ENCODE assay signal across 8 cellular contexts in genomic region chr2:11745613-11746375, GRCh38. TPM values are rescaled to one million over a fixed set of nuclear protein-coding genes. Genes with fewer than 3 reads are reported as not detected.
DNase-seq lines count a peak whose midpoint lies in the region; ATAC-seq, FAIRE-seq and TF ChIP-seq lines count a peak whose summit lies in the region.

No MANE protein-coding gene starts in this region.

- H2AK5ac ChIP-seq in IMR-90 (ENCODE audit: low read depth, low read length), result peak overlapping the region; percentile 84

- peak overlapping the region; percentile 83 for H3K14ac ChIP-seq in IMR-90 (replicated peaks; ENCODE audit: low read depth, low read length)

- H3K23ac ChIP-seq in IMR-90 (ENCODE audit: low read depth, low read length), result peak overlapping the region; percentile 77; the same call in 1 of the 2 replicates

- in situ Hi-C loops in IMR-90 (cut with MboI; ENCODE audit: low sequenced_read_pairs) (no loop called here), brain microvascular endothelial cell (cut with HindIII; ENCODE audit: low pct_ligation_motif_present, low sequenced_read_pairs) (no loop called here)

- peak overlapping the region; percentile 85 for H2BK20ac ChIP-seq in IMR-90 (ENCODE audit: low read depth, low read length)

- peak overlapping the region; percentile 96; the same call in 2 of the 3 replicates for H2BK15ac ChIP-seq in IMR-90 (ENCODE audit: low read depth, low read length)

- ATAC-seq in A549, result no peak
- ATAC-seq in IMR-90 (ENCODE audit: low read depth), result no peak
- ATAC-seq in mucosa of descending colon, result no peak
- no peak for ATAC-seq in aorta (ENCODE audit: low FRiP score)

- DNase-seq in A549 (ENCODE audit: low read depth in 1 of 2, low spot score in 1 of 2) (no peak), IMR-90 (no peak), brain microvascular endothelial cell (no peak), mucosa of descending colon (peak in 2 of 3 donors; percentile 53 to 73), iPS-NIHi11 (ENCODE audit: low spot score) (no peak), aorta (no peak), occipital lobe (lab: John Stamatoyannopoulos, UW) (no peak), HuH-7.5 (ENCODE audit: low spot score) (no peak)

- no peak overlapping the region for H3K56ac ChIP-seq in IMR-90 (ENCODE audit: extremely low read depth, insufficient read depth, low read length)

- peak overlapping the region; percentile 92 for H3K18ac ChIP-seq in IMR-90 (ENCODE audit: low read depth, low read length)

- H4K91ac ChIP-seq in IMR-90 (ENCODE audit: insufficient read depth, low read depth, low read length), result peak overlapping the region; percentile 91

- peak overlapping the region; percentile 93 for H3K4ac ChIP-seq in IMR-90 (ENCODE audit: low read depth, low read length)

- FAIRE-seq in A549 (lab: Jason Lieb, UNC), result no peak

- intact Hi-C loops in IMR-90 (cut with micrococcal nuclease) (loop anchor here (2.0 to 5.0 kb wide), 3 partner anchors 29 to 823 kb away; no protein-coding TSS in a partner anchor), mucosa of descending colon (cut with DNase I, micrococcal nuclease) (no loop called here), aorta (cut with DNase I) (loop anchor here (2.0 to 5.0 kb wide), 3 partner anchors 33 to 53 kb away; no protein-coding TSS in a partner anchor)

- CTCF ChIA-PET in A549 (lab: Yijun Ruan, JAX) (interaction anchor here (1.1 to 13.3 kb wide), 10 partner anchors 8 to 161 kb away, joined by 3 to 83 read pairs (median 20); no protein-coding TSS in a partner anchor), IMR-90 (lab: Yijun Ruan, JAX) (interaction anchor here (0.6 to 1.7 kb wide), 2 partner anchors 13 to 133 kb away, joined by 3 read pairs; no protein-coding TSS in a partner anchor)

- BruUV-seq in IMR-90 (replicated peaks; lab: Mats Ljungman, UMichigan), result no TSS peak

- H2BK120ac ChIP-seq in IMR-90 (ENCODE audit: low read depth, low read length), result peak overlapping the region; percentile 96

- H2AK9ac ChIP-seq in IMR-90 (replicated peaks; ENCODE audit: low read depth, low read length, poor library complexity), result peak overlapping the region; percentile 80

- TF ChIP-seq POLR2A in A549 (IDR thresholded peaks at IDR 0.05; ENCODE audit: low read length) (no peak), IMR-90 (IDR thresholded peaks at IDR 0.05; ENCODE audit: low read depth, low read length) (no peak)

- H3K27me3 ChIP-seq in IMR-90 (ENCODE audit: control insufficient read depth, insufficient read depth, low read length) (no peaks in the 10 kb centered on the region), brain microvascular endothelial cell (replicated peaks) (no peaks in the 10 kb centered on the region), aorta (ENCODE audit: control insufficient read depth in 1 of 2, insufficient read depth in 2 of 2, low read length in 1 of 2) (no peaks in the 10 kb centered on the region)

- H3K36me3 ChIP-seq in IMR-90 (ENCODE audit: control insufficient read depth, insufficient read depth, low read length), result no peaks in the 10 kb centered on the region
- H3K36me3 ChIP-seq in brain microvascular endothelial cell (replicated peaks), result no peaks in the 10 kb centered on the region
- no peaks in the 10 kb centered on the region for H3K36me3 ChIP-seq in mucosa of descending colon (ENCODE audit: low read depth)
- H3K36me3 ChIP-seq in aorta (ENCODE audit: control insufficient read depth in 1 of 2, insufficient read depth in 2 of 2, low read length in 1 of 2), result no peaks in the 10 kb centered on the region

- peak overlapping the region; percentile 49; the same call in 1 of the 2 replicates for H3K9ac ChIP-seq in IMR-90 (ENCODE audit: low read depth, low read length)

- H2AFZ ChIP-seq in IMR-90 (replicated peaks; ENCODE audit: low read length, poor library complexity), result peak overlapping the region; percentile 93

- no peaks in the 10 kb centered on the region for H3K9me3 ChIP-seq in A549
- H3K9me3 ChIP-seq in IMR-90 (ENCODE audit: control insufficient read depth, insufficient read depth, low read length), result no peaks in the 10 kb centered on the region
- no peaks in the 10 kb centered on the region for H3K9me3 ChIP-seq in mucosa of descending colon
- no peaks in the 10 kb centered on the region for H3K9me3 ChIP-seq in aorta (ENCODE audit: control insufficient read depth, low read length)

- H3K4me1 ChIP-seq in A549, result peaks cover 47% of the 10 kb centered on the region
- peaks cover 13% of the 10 kb centered on the region for H3K4me1 ChIP-seq in IMR-90 (ENCODE audit: control insufficient read depth, insufficient read depth, low read length)
- peaks cover 23% of the 10 kb centered on the region for H3K4me1 ChIP-seq in mucosa of descending colon (ENCODE audit: low read depth)
- H3K4me1 ChIP-seq in aorta (ENCODE audit: control insufficient read depth in 1 of 2, insufficient read depth in 2 of 2, low read length in 2 of 2), result peaks cover 0 to 5% of the 10 kb centered on the region in 2 donors

- no peak for TF ChIP-seq RAD21 in A549 (conservative IDR thresholded peaks at IDR 0.05 in 1 of 2, IDR thresholded peaks at IDR 0.05 in 1 of 2)
- no peak for TF ChIP-seq RAD21 in IMR-90 (IDR thresholded peaks at IDR 0.05; ENCODE audit: low read length)

- POLR2A ChIA-PET in A549 (lab: Yijun Ruan, JAX), result interaction anchor here (1.0 to 2.4 kb wide), 2 partner anchors 48 to 61 kb away, joined by 3 to 10 read pairs; no protein-coding TSS in a partner anchor
- POLR2A ChIA-PET in IMR-90 (lab: Charles Lee; ENCODE audit: unreplicated experiment), result no interaction called here

- peaks cover 8% of the 10 kb centered on the region; the same call in 1 of the 2 replicates for H4K20me1 ChIP-seq in IMR-90 (ENCODE audit: insufficient read depth, low read length)

- no peak for TF ChIP-seq EP300 in A549 (IDR thresholded peaks at IDR 0.05)

- WGBS in A549 (ENCODE audit: missing lambda C conversion rate), result 76% methylated on average over 27 of the region's 27 CpGs
- WGBS in IMR-90 (ENCODE audit: extremely low coverage in 2 of 2, insufficient read length in 1 of 2), 2 experiments, result 86% methylated on average over 7 of the region's 27 CpGs; no CpG with 5 or more reads in 1 of the 2 experiments
- WGBS in aorta, 2 donors, result 46 to 50% methylated on average over 27 of the region's 27 CpGs

- H3K27ac ChIP-seq in A549, result peak overlapping the region; percentile 86 to 90
- H3K27ac ChIP-seq in IMR-90 (ENCODE audit: insufficient read depth, low read length), result peak overlapping the region; percentile 93
- H3K27ac ChIP-seq in brain microvascular endothelial cell, result no peak overlapping the region
- peak overlapping the region in 1 of 2 donors; percentile 65 for H3K27ac ChIP-seq in aorta (ENCODE audit: low read depth in 1 of 2, low read length in 2 of 2)

- H3K79me1 ChIP-seq in IMR-90 (ENCODE audit: low read depth in 1 of 2, low read length in 2 of 2), result peaks cover 14 to 43% of the 10 kb centered on the region in 2 experiments

- dilution Hi-C loops in IMR-90 (cut with HindIII; ENCODE audit: low sequenced_read_pairs, unreplicated experiment), result no loop called here

- H2BK5ac ChIP-seq in IMR-90 (ENCODE audit: low read depth, low read length, poor library complexity, severe bottlenecking), result peak overlapping the region; percentile 86

- H3K4me2 ChIP-seq in A549, result peak overlapping the region; percentile 86
- H3K4me2 ChIP-seq in IMR-90 (ENCODE audit: low read depth, low read length), result peak overlapping the region; percentile 54

- peak overlapping the region; percentile 64; the same call in 2 of the 3 replicates for H3K4me3 ChIP-seq in A549
- peak overlapping the region; percentile 5; the same call in 1 of the 2 replicates for H3K4me3 ChIP-seq in IMR-90 (ENCODE audit: insufficient read depth, low read depth, low read length)
- peak overlapping the region; percentile 5 for H3K4me3 ChIP-seq in brain microvascular endothelial cell (ENCODE audit: low read depth, low read length)
- H3K4me3 ChIP-seq in mucosa of descending colon, result no peak overlapping the region
- H3K4me3 ChIP-seq in aorta (ENCODE audit: low read length in 2 of 2), result no peak overlapping the region

- H3K9me1 ChIP-seq in IMR-90 (ENCODE audit: insufficient read depth, low read length), result peaks cover 11% of the 10 kb centered on the region; the same call in 1 of the 2 replicates

- TF ChIP-seq CTCF in A549 (IDR thresholded peaks at IDR 0.05) (no peak), IMR-90 (conservative IDR thresholded peaks at IDR 0.05; ENCODE audit: low read depth, low read length) (no peak), brain microvascular endothelial cell (IDR thresholded peaks at IDR 0.05; ENCODE audit: low read depth, low read length, missing control alignments) (no peak), mucosa of descending colon (IDR thresholded peaks at IDR 0.05) (no peak)

- H4K8ac ChIP-seq in IMR-90 (ENCODE audit: low read depth in 2 of 2, low read length in 2 of 2), result peak overlapping the region; percentile 88 to 95

- peak overlapping the region; percentile 53 for H4K5ac ChIP-seq in IMR-90 (ENCODE audit: low read depth, low read length)

TF ChIP-seq in A549, 52 proteins besides CTCF, POLR2A, EP300 and RAD21 (continues in another document):
- TF ChIP-seq PHF8 (IDR thresholded peaks at IDR 0.05; ENCODE audit: borderline replicate concordance, low read depth), result no peak
- TF ChIP-seq POLR2AphosphoS2 (conservative IDR thresholded peaks at IDR 0.05; ENCODE audit: low read length), result no peak
- TF ChIP-seq EHF (CRISPR knock-in tag; IDR thresholded peaks at IDR 0.05), result no peak
- no peak for TF ChIP-seq FOXS1 (CRISPR knock-in tag; IDR thresholded peaks at IDR 0.05)
- no peak for TF ChIP-seq KDM1A (IDR thresholded peaks at IDR 0.05; ENCODE audit: low read depth)
- TF ChIP-seq EHMT2 (IDR thresholded peaks at IDR 0.05; ENCODE audit: low read depth), result no peak

TF ChIP-seq in IMR-90, 13 proteins besides CTCF, POLR2A, EP300 and RAD21 (continues in another document):
- TF ChIP-seq MAZ (IDR thresholded peaks at IDR 0.05; ENCODE audit: borderline replicate concordance, low read depth, low read length), result no peak

RNA-seq across cellular contexts. Expression of gene LPIN1, which starts 0.6 kb away (rescaled TPM):
- polyA plus RNA-seq in A549 (2011; rRNA removed), result 18.5 and 19.2 TPM in 2 replicates
- polyA plus RNA-seq in A549 (2012; cell fraction: cytosol; rRNA removed), result 14.2 and 15.7 TPM in 2 replicates
- 22.9 and 29.1 TPM in 2 replicates for polyA plus RNA-seq in A549 (2012; cell fraction: nucleus; rRNA removed)
- polyA plus RNA-seq in A549 (2017; fragmentation: RNase III; extraction: RNeasy Plus Mini Kit Qiagen cat#74134 plus additional on column Dnase treatment), result 14.7 to 27.5 TPM (median 25.1 TPM) in 3 replicates
- polyA minus RNA-seq in A549 (2011; rRNA and poly(A)+ RNA removed), result 16.5 and 19.3 TPM in 2 replicates
- total RNA-seq in IMR-90 (2012; rRNA removed), result 21.3 and 21.7 TPM in 2 replicates
- 24.4 and 25.1 TPM in 2 replicates for polyA plus RNA-seq in IMR-90 (2012; rRNA removed)
- polyA plus RNA-seq in IMR-90 (2012; cell fraction: cytosol; rRNA removed), result 10.6 and 12.6 TPM in 2 replicates
- 32.0 and 74.8 TPM in 2 replicates for polyA plus RNA-seq in IMR-90 (2012; cell fraction: nucleus; rRNA removed; ENCODE audit: low replicate concordance)
- total RNA-seq in mucosa of descending colon, result 10 to 100 TPM; 29.7 to 38.4 (median 30.4) TPM
- total RNA-seq in aorta, result 10 to 100 TPM; 32.8 to 54.0 TPM
- polyA plus RNA-seq in aorta, result 10 to 100 TPM in 1 of 2 donors, 1 to 10 TPM in 1; 4.4 to 13.3 TPM
- 26.7 TPM for total RNA-seq in occipital lobe

Comparison
In these comparisons a context has a peak if more than half of its experiments do, and no peak if none do; other contexts are left out.
1. DNase-seq: peak in mucosa of descending colon (2 of 3); none in A549 (0 of 2), IMR-90 (single experiment), brain microvascular endothelial cell (single experiment), iPS-NIHi11 (single experiment), aorta (0 of 2), occipital lobe (single experiment) and HuH-7.5 (single experiment).
2. H3K4me3 ChIP-seq: peak in A549 (single experiment), IMR-90 (single experiment) and brain microvascular endothelial cell (single experiment); none in mucosa of descending colon (single experiment) and aorta (0 of 2).
3. intact Hi-C loops: an anchor here in IMR-90 (2.0 to 5.0 kb wide) and aorta (2.0 to 5.0 kb wide); none called in mucosa of descending colon.